Comparison of ENCODE assay signal across 1 cellular context in the genomic region with DNA sequence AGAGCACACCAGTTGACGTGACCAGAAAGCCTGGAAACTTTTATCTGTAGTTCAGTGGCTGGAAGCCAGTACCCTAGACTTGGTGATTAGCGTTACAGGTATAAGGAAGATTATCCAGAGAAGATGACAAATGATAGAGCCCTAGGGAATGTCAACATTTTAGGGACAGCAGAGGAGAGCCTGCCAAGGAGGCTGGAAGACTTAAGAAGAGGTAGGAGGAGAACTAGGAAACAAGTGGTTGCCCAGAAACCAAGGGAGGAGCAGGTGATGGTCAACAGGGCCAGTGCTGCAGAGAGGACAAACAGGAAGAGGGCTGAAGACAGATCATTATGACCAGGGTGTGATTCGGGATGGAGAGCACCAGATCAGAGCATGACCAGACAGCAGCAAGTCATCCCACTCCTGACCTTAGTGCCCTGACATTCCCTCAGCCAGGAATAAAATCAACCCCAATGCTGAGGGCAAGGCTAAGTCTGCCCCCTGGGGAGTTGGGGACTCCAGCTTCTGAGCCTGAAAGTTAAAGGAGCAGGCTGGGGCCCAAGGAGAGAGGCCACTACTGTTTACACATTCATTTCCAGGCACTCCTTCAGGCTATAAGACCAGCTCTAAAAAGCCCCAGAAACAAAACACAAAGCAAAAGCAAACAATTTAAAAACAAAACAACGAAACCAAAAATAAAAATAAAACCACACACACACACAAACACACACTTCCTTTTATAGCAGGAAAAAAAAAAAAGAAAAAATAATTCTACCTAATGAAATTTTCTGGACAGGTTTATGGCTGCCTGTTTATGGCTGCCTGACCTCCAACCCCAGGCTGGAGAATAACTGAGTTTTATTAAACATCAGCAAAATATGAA.
TF ChIP-seq lines count a peak whose summit lies in the region.

No MANE protein-coding gene starts in this region.

TF ChIP-seq in HEK293, 187 proteins besides CTCF, POLR2A, EP300 and RAD21 (continued from another document):
- TF ChIP-seq, protein P1, sequence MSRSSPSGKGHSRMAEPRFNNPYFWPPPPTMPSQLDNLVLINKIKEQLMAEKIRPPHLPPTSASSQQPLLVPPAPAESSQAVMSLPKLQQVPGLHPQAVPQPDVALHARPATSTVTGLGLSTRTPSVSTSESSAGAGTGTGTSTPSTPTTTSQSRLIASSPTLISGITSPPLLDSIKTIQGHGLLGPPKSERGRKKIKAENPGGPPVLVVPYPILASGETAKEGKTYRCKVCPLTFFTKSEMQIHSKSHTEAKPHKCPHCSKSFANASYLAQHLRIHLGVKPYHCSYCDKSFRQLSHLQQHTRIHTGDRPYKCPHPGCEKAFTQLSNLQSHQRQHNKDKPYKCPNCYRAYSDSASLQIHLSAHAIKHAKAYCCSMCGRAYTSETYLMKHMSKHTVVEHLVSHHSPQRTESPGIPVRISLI (tag by site-specific recombination; IDR thresholded peaks at IDR 0.05) = no peak
- no peak for TF ChIP-seq ZNF571 (tag by site-specific recombination; IDR thresholded peaks at IDR 0.05)
- TF ChIP-seq, protein P2, sequence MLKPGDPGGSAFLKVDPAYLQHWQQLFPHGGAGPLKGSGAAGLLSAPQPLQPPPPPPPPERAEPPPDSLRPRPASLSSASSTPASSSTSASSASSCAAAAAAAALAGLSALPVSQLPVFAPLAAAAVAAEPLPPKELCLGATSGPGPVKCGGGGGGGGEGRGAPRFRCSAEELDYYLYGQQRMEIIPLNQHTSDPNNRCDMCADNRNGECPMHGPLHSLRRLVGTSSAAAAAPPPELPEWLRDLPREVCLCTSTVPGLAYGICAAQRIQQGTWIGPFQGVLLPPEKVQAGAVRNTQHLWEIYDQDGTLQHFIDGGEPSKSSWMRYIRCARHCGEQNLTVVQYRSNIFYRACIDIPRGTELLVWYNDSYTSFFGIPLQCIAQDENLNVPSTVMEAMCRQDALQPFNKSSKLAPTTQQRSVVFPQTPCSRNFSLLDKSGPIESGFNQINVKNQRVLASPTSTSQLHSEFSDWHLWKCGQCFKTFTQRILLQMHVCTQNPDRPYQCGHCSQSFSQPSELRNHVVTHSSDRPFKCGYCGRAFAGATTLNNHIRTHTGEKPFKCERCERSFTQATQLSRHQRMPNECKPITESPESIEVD (tag by site-specific recombination; IDR thresholded peaks at IDR 0.05) = peak; percentile 81
- TF ChIP-seq, protein P3, sequence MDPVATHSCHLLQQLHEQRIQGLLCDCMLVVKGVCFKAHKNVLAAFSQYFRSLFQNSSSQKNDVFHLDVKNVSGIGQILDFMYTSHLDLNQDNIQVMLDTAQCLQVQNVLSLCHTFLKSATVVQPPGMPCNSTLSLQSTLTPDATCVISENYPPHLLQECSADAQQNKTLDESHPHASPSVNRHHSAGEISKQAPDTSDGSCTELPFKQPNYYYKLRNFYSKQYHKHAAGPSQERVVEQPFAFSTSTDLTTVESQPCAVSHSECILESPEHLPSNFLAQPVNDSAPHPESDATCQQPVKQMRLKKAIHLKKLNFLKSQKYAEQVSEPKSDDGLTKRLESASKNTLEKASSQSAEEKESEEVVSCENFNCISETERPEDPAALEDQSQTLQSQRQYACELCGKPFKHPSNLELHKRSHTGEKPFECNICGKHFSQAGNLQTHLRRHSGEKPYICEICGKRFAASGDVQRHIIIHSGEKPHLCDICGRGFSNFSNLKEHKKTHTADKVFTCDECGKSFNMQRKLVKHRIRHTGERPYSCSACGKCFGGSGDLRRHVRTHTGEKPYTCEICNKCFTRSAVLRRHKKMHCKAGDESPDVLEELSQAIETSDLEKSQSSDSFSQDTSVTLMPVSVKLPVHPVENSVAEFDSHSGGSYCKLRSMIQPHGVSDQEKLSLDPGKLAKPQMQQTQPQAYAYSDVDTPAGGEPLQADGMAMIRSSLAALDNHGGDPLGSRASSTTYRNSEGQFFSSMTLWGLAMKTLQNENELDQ (tag by site-specific recombination; IDR thresholded peaks at IDR 0.05; ENCODE audit: low read depth) = no peak
- peak; percentile 60 for TF ChIP-seq SCRT2 (tag by site-specific recombination; IDR thresholded peaks at IDR 0.05)
- TF ChIP-seq, protein P4, sequence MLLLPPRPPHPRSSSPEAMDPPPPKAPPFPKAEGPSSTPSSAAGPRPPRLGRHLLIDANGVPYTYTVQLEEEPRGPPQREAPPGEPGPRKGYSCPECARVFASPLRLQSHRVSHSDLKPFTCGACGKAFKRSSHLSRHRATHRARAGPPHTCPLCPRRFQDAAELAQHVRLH (tag by site-specific recombination; IDR thresholded peaks at IDR 0.05) = no peak
- no peak for TF ChIP-seq IKZF3 (tag by site-specific recombination; IDR thresholded peaks at IDR 0.05)
- no peak for TF ChIP-seq KLF7 (tag by site-specific recombination; IDR thresholded peaks at IDR 0.05; ENCODE audit: borderline replicate concordance)
- no peak for TF ChIP-seq ZNF560 (tag by site-specific recombination; IDR thresholded peaks at IDR 0.05; ENCODE audit: borderline replicate concordance)
- TF ChIP-seq, protein P5, sequence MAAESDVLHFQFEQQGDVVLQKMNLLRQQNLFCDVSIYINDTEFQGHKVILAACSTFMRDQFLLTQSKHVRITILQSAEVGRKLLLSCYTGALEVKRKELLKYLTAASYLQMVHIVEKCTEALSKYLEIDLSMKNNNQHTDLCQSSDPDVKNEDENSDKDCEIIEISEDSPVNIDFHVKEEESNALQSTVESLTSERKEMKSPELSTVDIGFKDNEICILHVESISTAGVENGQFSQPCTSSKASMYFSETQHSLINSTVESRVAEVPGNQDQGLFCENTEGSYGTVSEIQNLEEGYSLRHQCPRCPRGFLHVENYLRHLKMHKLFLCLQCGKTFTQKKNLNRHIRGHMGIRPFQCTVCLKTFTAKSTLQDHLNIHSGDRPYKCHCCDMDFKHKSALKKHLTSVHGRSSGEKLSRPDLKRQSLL (tag by site-specific recombination; IDR thresholded peaks at IDR 0.05) = no peak
- no peak for TF ChIP-seq ZNF658 (tag by site-specific recombination; IDR thresholded peaks at IDR 0.05)
- no peak for TF ChIP-seq ZNF600 (tag by site-specific recombination; IDR thresholded peaks at IDR 0.05)
- TF ChIP-seq ZNF394 (tag by site-specific recombination; IDR thresholded peaks at IDR 0.05; ENCODE audit: borderline replicate concordance) = no peak
- no peak for TF ChIP-seq ZSCAN16 (tag by site-specific recombination; IDR thresholded peaks at IDR 0.05)
